In the genomic region with DNA sequence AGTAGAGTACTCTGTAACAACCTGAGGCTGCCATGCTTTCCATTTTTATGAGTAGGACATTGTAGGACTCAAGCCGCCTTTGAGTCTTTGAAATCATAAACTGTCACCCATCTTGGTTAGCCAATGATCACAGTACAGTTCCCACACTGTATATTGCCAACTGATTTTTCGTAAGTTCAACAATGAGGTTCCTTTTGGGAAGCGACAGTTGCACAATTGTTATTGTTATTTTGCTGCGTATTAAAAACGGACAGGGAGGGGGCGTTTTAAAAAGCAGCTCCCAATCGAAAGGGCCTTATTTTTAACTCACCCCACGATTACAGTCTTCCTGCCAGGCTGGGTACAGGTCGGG, we compare ENCODE assay signal across 8 cellular contexts. TPM values are rescaled to one million over a fixed set of nuclear protein-coding genes. Genes with fewer than 3 reads are reported as not detected.
DNase-seq lines count a peak whose midpoint lies in the region; ATAC-seq, FAIRE-seq and TF ChIP-seq lines count a peak whose summit lies in the region.

No MANE protein-coding gene starts in this region.

- no peak for FAIRE-seq in endothelial cell of umbilical vein (lab: Jason Lieb, UNC)

- no peaks in the 10 kb centered on the region for H3K36me3 Mint-ChIP-seq in nephron (ENCODE audit: low read depth)

- peaks cover 32% of the 10 kb centered on the region for H3K4me1 ChIP-seq in PC-3 (ENCODE audit: insufficient read depth, low read length)
- H3K4me1 ChIP-seq in endothelial cell of umbilical vein (ENCODE audit: control insufficient read depth, extremely low read depth, insufficient read depth, low read length): peaks cover 30% of the 10 kb centered on the region

- H3K27ac ChIP-seq in PC-3 (ENCODE audit: low read length) (peak overlapping the region; percentile 46), endothelial cell of umbilical vein (ENCODE audit: insufficient read depth, low read depth, low read length) (peak overlapping the region; percentile 6)

- peak overlapping the region; percentile 89 to 93 (median 91) for H3K4me3 Mint-ChIP-seq in nephron

- POLR2A ChIA-PET in PC-3 (lab: Charles Lee; ENCODE audit: unreplicated experiment): no interaction called here
- POLR2A ChIA-PET in endothelial cell of umbilical vein (lab: Charles Lee): no interaction called here
- POLR2A ChIA-PET in HEK293T (lab: Yijun Ruan, JAX): interaction anchor here (1.0 to 1.5 kb wide), 5 partner anchors 9 to 70 kb away, joined by 3 to 4 read pairs (median 3); a partner anchor contains a TSS

- no peak for DNase-seq in PC-3
- DNase-seq in endothelial cell of umbilical vein (ENCODE audit: low read depth, low spot score): peak; percentile 55
- DNase-seq in HEK293T (ENCODE audit: extremely low spot score): no peak
- no peak for DNase-seq in middle frontal gyrus (ENCODE audit: extremely low spot score, low spot score)
- DNase-seq in DMS153 treated with DMSO at 0.1 percent for 48 hours (lab: John Stamatoyannopoulos, UW; ENCODE audit: unreplicated experiment): no peak

- H3K36me3 ChIP-seq in PC-3 (ENCODE audit: low read depth, low read length) (no peaks in the 10 kb centered on the region), endothelial cell of umbilical vein (ENCODE audit: control insufficient read depth in 2 of 2, extremely low read depth in 1 of 2, insufficient read depth in 2 of 2, low read length in 2 of 2) (no peaks in the 10 kb centered on the region)

- TF ChIP-seq POLR2A in endothelial cell of umbilical vein (IDR thresholded peaks at IDR 0.05; ENCODE audit: low read depth, low read length): no peak

- no peaks in the 10 kb centered on the region for H3K9me1 ChIP-seq in endothelial cell of umbilical vein (replicated peaks; ENCODE audit: control insufficient read depth, extremely low read depth, insufficient read depth, low read length)

- peak overlapping the region in 1 of 3 experiments; percentile 85 for H3K27ac Mint-ChIP-seq in nephron

- H3F3A ChIP-seq in PC-3 (ENCODE audit: low read length, unreplicated experiment): no peaks in the 10 kb centered on the region

- H3K9me3 ChIP-seq in PC-3 (ENCODE audit: low read length) (no peaks in the 10 kb centered on the region), endothelial cell of umbilical vein (replicated peaks; ENCODE audit: control insufficient read depth, insufficient read depth, low read length) (no peaks in the 10 kb centered on the region)

- intact Hi-C loops in PC-3 (cut with micrococcal nuclease): loop anchor here (1.0 to 5.0 kb wide), 3 partner anchors 34 to 78 kb away; no protein-coding TSS in a partner anchor
- intact Hi-C loops in endothelial cell of umbilical vein (cut with micrococcal nuclease): loop anchor here (1.0 to 5.0 kb wide), 2 partner anchors 226 to 361 kb away; no protein-coding TSS in a partner anchor

- no peaks in the 10 kb centered on the region for H4K20me1 ChIP-seq in PC-3 (ENCODE audit: low read length)
- no peaks in the 10 kb centered on the region for H4K20me1 ChIP-seq in endothelial cell of umbilical vein (replicated peaks; ENCODE audit: control insufficient read depth, extremely low read depth, insufficient read depth, low read length)

- dilution Hi-C loops in endothelial cell of umbilical vein (cut with MboI; ENCODE audit: extremely low pct_ligation_motif_present, low sequenced_read_pairs): no loop called here

- CTCF ChIA-PET in PC-3 (lab: Charles Lee) (interaction anchor here (0.7 to 1.1 kb wide), 3 partner anchors 58 to 78 kb away, joined by 3 to 4 read pairs (median 3); a partner anchor contains a TSS), endothelial cell of umbilical vein (lab: Charles Lee) (interaction anchor here (0.6 to 3.9 kb wide), 10 partner anchors 9 to 102 kb away, joined by 3 to 28 read pairs (median 3); a partner anchor contains a TSS), HEK293T (lab: Yijun Ruan, JAX) (no interaction called here)

- H3K9ac ChIP-seq in PC-3 (ENCODE audit: low read length): peak overlapping the region; percentile 76
- H3K9ac ChIP-seq in endothelial cell of umbilical vein (replicated peaks; ENCODE audit: extremely low read depth, insufficient read depth, low read length): peak overlapping the region; percentile 47

- peaks cover 8% of the 10 kb centered on the region for H3K4me1 Mint-ChIP-seq in nephron

- BruUV-seq in PC-3 (replicated peaks; lab: Mats Ljungman, UMichigan) (TSS peak; percentile 54), endothelial cell of umbilical vein (replicated peaks; lab: Mats Ljungman, UMichigan) (no TSS peak)

- TF ChIP-seq CTCF in PC-3 (conservative IDR thresholded peaks at IDR 0.05; ENCODE audit: low read depth, low read length) (no peak), endothelial cell of umbilical vein (IDR thresholded peaks at IDR 0.05; ENCODE audit: extremely low read depth in 1 of 2, insufficient read depth in 1 of 2, low read depth in 1 of 2, low read length in 2 of 2) (no peak), nephron (IDR thresholded peaks at IDR 0.05; ENCODE audit: unreplicated experiment in 3 of 3) (no peak)

- ATAC-seq in GM19023 (IDR thresholded peaks at IDR 0.05; ENCODE audit: unreplicated experiment): peak; percentile 1
- ATAC-seq in PC-3: no peak
- no peak for ATAC-seq in HG03521 (IDR thresholded peaks at IDR 0.05; ENCODE audit: unreplicated experiment)

- H3K9me3 Mint-ChIP-seq in nephron: no peaks in the 10 kb centered on the region

- H3K9me2 ChIP-seq in PC-3 (replicated peaks; ENCODE audit: low read length): no peaks in the 10 kb centered on the region

- H3K27me3 ChIP-seq in PC-3 (ENCODE audit: low read length) (no peaks in the 10 kb centered on the region), endothelial cell of umbilical vein (ENCODE audit: control insufficient read depth in 2 of 2, insufficient read depth in 2 of 2, low read length in 2 of 2) (no peaks in the 10 kb centered on the region)

- no peaks in the 10 kb centered on the region for H3K79me2 ChIP-seq in PC-3 (ENCODE audit: low read length)
- no peaks in the 10 kb centered on the region for H3K79me2 ChIP-seq in endothelial cell of umbilical vein (ENCODE audit: control insufficient read depth, insufficient read depth, low read length)

- peak overlapping the region; percentile 87 for H3K4me2 ChIP-seq in PC-3 (ENCODE audit: low read length)
- peak overlapping the region; percentile 80 for H3K4me2 ChIP-seq in endothelial cell of umbilical vein (ENCODE audit: insufficient read depth, low read length)

- H2AFZ ChIP-seq in PC-3 (ENCODE audit: low read length): peak overlapping the region; percentile 92
- H2AFZ ChIP-seq in endothelial cell of umbilical vein (ENCODE audit: low read depth, low read length): peak overlapping the region; percentile 58

- peak overlapping the region; percentile 71 for H3K4me3 ChIP-seq in PC-3 (ENCODE audit: low read length)
- H3K4me3 ChIP-seq in endothelial cell of umbilical vein (replicated peaks in 1 of 3; ENCODE audit: insufficient read depth in 1 of 3, low read depth in 1 of 3, low read length in 3 of 3): peak overlapping the region; percentile 43 to 48 (median 44)

- peaks cover 50% of the 10 kb centered on the region for H3K27me3 Mint-ChIP-seq in nephron (ENCODE audit: low read depth)

TF ChIP-seq in endothelial cell of umbilical vein, 7 proteins besides CTCF, POLR2A, EP300 and RAD21:
- no peak for TF ChIP-seq POLR2AphosphoS5 (IDR thresholded peaks at IDR 0.05; ENCODE audit: insufficient read depth, low read depth, low read length)
- no peak for TF ChIP-seq FOS (IDR thresholded peaks at IDR 0.05; ENCODE audit: borderline replicate concordance, insufficient read depth, low read length)
- no peak for TF ChIP-seq GATA2 (IDR thresholded peaks at IDR 0.05; ENCODE audit: insufficient read depth, insufficient read length, low read depth, low read length)

TF ChIP-seq in HEK293T, 16 proteins besides CTCF, POLR2A, EP300 and RAD21 (continues in another document):
- TF ChIP-seq CTBP1 (IDR thresholded peaks at IDR 0.05; ENCODE audit: borderline replicate concordance): no peak
- no peak for TF ChIP-seq FOXA1 (IDR thresholded peaks at IDR 0.05)
- no peak for TF ChIP-seq L3MBTL2 (conservative IDR thresholded peaks at IDR 0.05)
- no peak for TF ChIP-seq ZNF384 (IDR thresholded peaks at IDR 0.05)
- no peak for TF ChIP-seq SUZ12 (IDR thresholded peaks at IDR 0.05)
- TF ChIP-seq TARDBP (IDR thresholded peaks at IDR 0.05): no peak
- no peak for TF ChIP-seq FOXM1 (IDR thresholded peaks at IDR 0.05; ENCODE audit: borderline replicate concordance)
- no peak for TF ChIP-seq BHLHE40 (IDR thresholded peaks at IDR 0.05; ENCODE audit: borderline replicate concordance)
- no peak for TF ChIP-seq ELF4 (IDR thresholded peaks at IDR 0.05)
- no peak for TF ChIP-seq NFRKB (IDR thresholded peaks at IDR 0.05)
- TF ChIP-seq, protein P1, sequence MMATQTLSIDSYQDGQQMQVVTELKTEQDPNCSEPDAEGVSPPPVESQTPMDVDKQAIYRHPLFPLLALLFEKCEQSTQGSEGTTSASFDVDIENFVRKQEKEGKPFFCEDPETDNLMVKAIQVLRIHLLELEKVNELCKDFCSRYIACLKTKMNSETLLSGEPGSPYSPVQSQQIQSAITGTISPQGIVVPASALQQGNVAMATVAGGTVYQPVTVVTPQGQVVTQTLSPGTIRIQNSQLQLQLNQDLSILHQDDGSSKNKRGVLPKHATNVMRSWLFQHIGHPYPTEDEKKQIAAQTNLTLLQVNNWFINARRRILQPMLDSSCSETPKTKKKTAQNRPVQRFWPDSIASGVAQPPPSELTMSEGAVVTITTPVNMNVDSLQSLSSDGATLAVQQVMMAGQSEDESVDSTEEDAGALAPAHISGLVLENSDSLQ (IDR thresholded peaks at IDR 0.05): no peak

RNA-seq across cellular contexts. Expression of a gene that starts 0.6 kb away (rescaled TPM):
- total RNA-seq in PC-3 (2014; rRNA removed): 0.84 and 1.4 TPM in 2 replicates
- 2.1 and 3.9 TPM in 2 replicates for total RNA-seq in endothelial cell of umbilical vein
- 1.2 and 2.0 TPM in 2 replicates for polyA plus RNA-seq in endothelial cell of umbilical vein
- 0.72 and 0.85 TPM in 2 replicates for polyA plus RNA-seq in endothelial cell of umbilical vein (2011; cell fraction: cytosol; rRNA removed)
- 4.2 and 9.2 TPM in 2 replicates for polyA plus RNA-seq in endothelial cell of umbilical vein (2011; cell fraction: nucleus; rRNA removed)
- polyA plus RNA-seq in endothelial cell of umbilical vein (2012): 1.4 and 1.5 TPM in 2 replicates
- 1.1 and 5.6 TPM in 2 replicates for polyA minus RNA-seq in endothelial cell of umbilical vein
- polyA minus RNA-seq in endothelial cell of umbilical vein (2011; cell fraction: cytosol; rRNA and poly(A)+ RNA removed): not detected
- 11.0 and 15.7 TPM in 2 replicates for polyA minus RNA-seq in endothelial cell of umbilical vein (2011; cell fraction: nucleus; rRNA and poly(A)+ RNA removed)

RNA-seq across cellular contexts. Expression of a gene that starts 59.2 kb away (rescaled TPM):
- total RNA-seq in PC-3 (2014; rRNA removed) (64.4 and 92.8 TPM in 2 replicates), endothelial cell of umbilical vein (88.9 and 105 TPM in 2 replicates)
- 18.9 and 27.0 TPM in 2 replicates for polyA plus RNA-seq in endothelial cell of umbilical vein
- polyA plus RNA-seq in endothelial cell of umbilical vein (2011; cell fraction: cytosol; rRNA removed): 35.9 and 43.4 TPM in 2 replicates
- 16.1 and 21.2 TPM in 2 replicates for polyA plus RNA-seq in endothelial cell of umbilical vein (2011; cell fraction: nucleus; rRNA removed)
- polyA plus RNA-seq in endothelial cell of umbilical vein (2012): 147 and 198 TPM in 2 replicates
- 19.4 and 27.4 TPM in 2 replicates for polyA minus RNA-seq in endothelial cell of umbilical vein
- 18.1 TPM for polyA minus RNA-seq in endothelial cell of umbilical vein (2011; cell fraction: cytosol; rRNA and poly(A)+ RNA removed)
- polyA minus RNA-seq in endothelial cell of umbilical vein (2011; cell fraction: nucleus; rRNA and poly(A)+ RNA removed): 9.2 and 15.1 TPM in 2 replicates
